In the genomic region with DNA sequence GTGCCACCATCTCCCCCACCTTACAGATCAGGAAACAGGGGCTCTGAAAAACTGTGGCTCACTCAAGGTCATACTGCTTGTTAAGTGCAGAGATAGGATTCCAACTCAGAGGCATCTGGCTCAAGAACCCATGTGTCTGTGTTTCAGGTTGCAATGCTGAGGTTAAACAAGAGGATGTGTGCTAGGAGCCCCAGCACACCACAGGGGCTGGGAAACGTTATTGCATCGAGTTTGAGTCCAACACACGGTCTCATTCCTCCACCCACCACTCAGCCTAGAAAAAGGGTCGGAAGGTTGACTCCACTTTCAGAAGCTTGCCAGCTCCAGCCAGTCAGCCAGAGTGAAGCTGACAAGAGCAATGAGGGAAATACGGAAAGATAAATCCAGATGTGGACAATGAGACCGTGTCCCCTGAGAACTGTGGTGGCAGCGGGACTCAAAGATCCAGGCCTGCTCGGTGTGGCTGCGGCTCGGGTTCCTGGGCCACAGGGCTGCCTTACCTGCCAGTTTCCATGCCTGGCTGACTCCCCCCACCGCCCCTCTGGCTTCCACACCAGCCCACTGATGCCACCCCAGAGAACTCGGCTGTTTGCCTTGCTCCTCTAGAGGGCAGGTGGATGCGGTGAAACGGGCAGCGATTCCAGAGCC, we compare ENCODE assay signal across 6 cellular contexts. TPM values are rescaled to one million over a fixed set of nuclear protein-coding genes. Genes with fewer than 3 reads are reported as not detected.
"Had no signal": no experiment of that assay in that cellular context is flagged by ENCODE, and none has a peak within 500 bp of the region (broad histone marks: within the 10 kb centered on the region; RNA-seq: fewer than 3 reads in every experiment).

No MANE protein-coding gene starts in this region.

RNA-seq across cellular contexts. Expression of gene NPIPA8, which starts 33.4 kb away (rescaled TPM):
- total RNA-seq: PC-3, PC-9, Right ventricle myocardium superior, RPMI7951, SJSA1, SK-MEL-5 had no signal
